In genomic region chr17:17835415-17836249, GRCh38 we compare ENCODE assay signal across 8 cellular contexts. TPM values are rescaled to one million over a fixed set of nuclear protein-coding genes. Genes with fewer than 3 reads are reported as not detected.
DNase-seq lines count a peak whose midpoint lies in the region; ATAC-seq and TF ChIP-seq lines count a peak whose summit lies in the region.

No MANE protein-coding gene starts in this region.

- no peaks in the 10 kb centered on the region for H3K9me3 ChIP-seq in gastroesophageal sphincter

- H3K27me3 ChIP-seq in H7 (ENCODE audit: control insufficient read depth, insufficient read depth, low read length): no peaks in the 10 kb centered on the region
- no peaks in the 10 kb centered on the region for H3K27me3 ChIP-seq in gastroesophageal sphincter

- no peak for TF ChIP-seq POLR2A in gastroesophageal sphincter (IDR thresholded peaks at IDR 0.05)

- H3K36me3 ChIP-seq in H7 (replicated peaks; ENCODE audit: control insufficient read depth, insufficient read depth, low read length): peaks cover 4% of the 10 kb centered on the region
- peaks cover 0 to 4% of the 10 kb centered on the region in 2 donors for H3K36me3 ChIP-seq in gastroesophageal sphincter

- ATAC-seq in gastroesophageal sphincter (peak; percentile 0), GM18909 (IDR thresholded peaks at IDR 0.05; ENCODE audit: poor library complexity, unreplicated experiment) (no peak)

- peaks cover 8 to 88% (median 56%) of the 10 kb centered on the region in 3 donors for H3K4me1 ChIP-seq in gastroesophageal sphincter

- no peak for TF ChIP-seq EP300 in gastroesophageal sphincter (IDR thresholded peaks at IDR 0.05)

- no peak for DNase-seq in H7
- DNase-seq in skeletal muscle cell (ENCODE audit: low read depth): no peak
- DNase-seq in Ammon's horn (ENCODE audit: low spot score): no peak
- no peak for DNase-seq in activated CD4-positive, CD25-positive, alpha-beta regulatory T cell treated with anti-CD3 and anti-CD28 coated beads, Interleukin-2, amount 50 U/mL, for 72 hours
- DNase-seq in posterior cingulate gyrus: no peak

- TF ChIP-seq CTCF in WI38 (IDR thresholded peaks at IDR 0.05; ENCODE audit: low read depth, low read length) (no peak), gastroesophageal sphincter (IDR thresholded peaks at IDR 0.05) (no peak)

- H3K4me3 ChIP-seq in H7 (ENCODE audit: insufficient read depth, low read depth, low read length): peak overlapping the region; percentile 100
- peak overlapping the region; percentile 77 for H3K4me3 ChIP-seq in WI38 (ENCODE audit: low read depth, low read length)
- H3K4me3 ChIP-seq in gastroesophageal sphincter: peak overlapping the region; percentile 79 to 97
- H3K4me3 ChIP-seq in skeletal muscle cell (ENCODE audit: low read depth, low read length): peak overlapping the region; percentile 79

- H3K27ac ChIP-seq in gastroesophageal sphincter: peak overlapping the region; percentile 93 to 100 (median 99)

- intact Hi-C loops in posterior cingulate gyrus (cut with DNase I): loop anchor here (2.0 kb wide), 1 partner anchor 13 kb away; no protein-coding TSS in a partner anchor

- 19 to 44% methylated on average over 9 to 12 of the region's 25 CpGs for WGBS in gastroesophageal sphincter (ENCODE audit: low coverage in 1 of 2), 2 donors

RNA-seq across cellular contexts. Expression of gene SREBF1, which starts 1.2 kb away (rescaled TPM):
- total RNA-seq in H7 (2014; rRNA removed; shearing (Covaris generic)): 34.2 and 43.6 TPM in 2 replicates
- total RNA-seq in gastroesophageal sphincter: 10 to 100 TPM; 16.1 to 90.7 (median 56.1) TPM
